Comparison of ENCODE assay signal across 1 cellular context in genomic region chr4:26087108-26087507, GRCh38.
TF ChIP-seq lines count a peak whose summit lies in the region.

No MANE protein-coding gene starts in this region.

TF ChIP-seq in SK-N-SH, 30 proteins besides CTCF, POLR2A, EP300 and RAD21 (continued from another document):
- TF ChIP-seq REST (IDR thresholded peaks at IDR 0.05; ENCODE audit: low read depth, low read length) (no peak; the same call in 1 of the 2 replicates), TAF1 (IDR thresholded peaks at IDR 0.05; ENCODE audit: borderline replicate concordance, low read depth, low read length) (no peak), RFX5 (IDR thresholded peaks at IDR 0.05; ENCODE audit: low read length) (no peak), JUND (IDR thresholded peaks at IDR 0.05) (0 out of 2 replicates have a peak, but pooled peaks have one; percentile 1), FOXJ3 (CRISPR knock-in tag; IDR thresholded peaks at IDR 0.05) (no peak), POLR2AphosphoS5 (IDR thresholded peaks at IDR 0.05; ENCODE audit: low read depth, low read length) (no peak), GABPA (IDR thresholded peaks at IDR 0.05; ENCODE audit: low read depth) (no peak), PBX3 (IDR thresholded peaks at IDR 0.05) (no peak), MEF2A (IDR thresholded peaks at IDR 0.05; ENCODE audit: borderline replicate concordance, low read depth) (no peak), MXI1 (IDR thresholded peaks at IDR 0.05; ENCODE audit: low read depth, low read length) (no peak), NFIC (IDR thresholded peaks at IDR 0.05; ENCODE audit: borderline replicate concordance) (no peak), USF2 (IDR thresholded peaks at IDR 0.05; ENCODE audit: borderline replicate concordance, low read depth, low read length) (no peak), ELF1 (IDR thresholded peaks at IDR 0.05) (no peak), SIN3A (IDR thresholded peaks at IDR 0.05; ENCODE audit: borderline replicate concordance, low read depth, low read length) (no peak), ZBTB33 (IDR thresholded peaks at IDR 0.05; ENCODE audit: borderline replicate concordance, low read depth) (no peak), YY1 (IDR thresholded peaks at IDR 0.05; ENCODE audit: low read depth) (no peak), TCF12 (IDR thresholded peaks at IDR 0.05) (no peak)
